In genomic region chr10:60964257-60965235, GRCh38 we compare ENCODE assay signal across 8 cellular contexts. TPM values are rescaled to one million over a fixed set of nuclear protein-coding genes. Genes with fewer than 3 reads are reported as not detected.
DNase-seq lines count a peak whose midpoint lies in the region; ATAC-seq, FAIRE-seq and TF ChIP-seq lines count a peak whose summit lies in the region.

No MANE protein-coding gene starts in this region.

- no peak for FAIRE-seq in urothelium cell line (lab: Jason Lieb, UNC)

- TF ChIP-seq CTCF in fibroblast of villous mesenchyme (IDR thresholded peaks at IDR 0.05; ENCODE audit: insufficient read depth, low read depth, low read length) (peak; percentile 81), nephron progenitor cell (IDR thresholded peaks at IDR 0.05) (peak; percentile 80)

- peak; percentile 76 for ATAC-seq in HG03159 (IDR thresholded peaks at IDR 0.05; ENCODE audit: unreplicated experiment)

- no peaks in the 10 kb centered on the region for H3K36me3 Mint-ChIP-seq in activated T-helper 1 cell treated with anti-CD3 and anti-CD28 coated beads, Interleukin-12 subunit alpha, Interleukin-12 subunit beta, Interleukin-2, Interleukin-4 antibody, amounts not matched to agents 30 ng/mL and 10 ng/mL and 1 ng/mL, durations not matched to agents 14 hours and 24 hours and 36 hours (ENCODE audit: low read depth)
- H3K36me3 Mint-ChIP-seq in nephron progenitor cell (ENCODE audit: low read depth): no peaks in the 10 kb centered on the region

- peak; percentile 40 for DNase-seq in SIG-M5 treated with dmso at 0.1 percent for 504 hours (lab: John Stamatoyannopoulos, UW; ENCODE audit: unreplicated experiment)
- DNase-seq in SIG-M5 (lab: John Stamatoyannopoulos, UW): no peak
- peak; percentile 82 for DNase-seq in NCI-H82 (lab: John Stamatoyannopoulos, UW)
- DNase-seq in activated T-helper 1 cell treated with anti-CD3 and anti-CD28 coated beads, Interleukin-12 subunit alpha, Interleukin-12 subunit beta, Interleukin-2, Interleukin-4 antibody, amounts not matched to agents 30 ng/mL and 10 ng/mL and 1 ng/mL, durations not matched to agents 14 hours and 24 hours and 36 hours (ENCODE audit: low spot score): peak; percentile 23
- DNase-seq in fibroblast of villous mesenchyme (ENCODE audit: low read depth): peak; percentile 91
- peak; percentile 61 for DNase-seq in nephron progenitor cell
- DNase-seq in urothelium cell line (ENCODE audit: low spot score): peak; percentile 73

- intact Hi-C loops in activated T-helper 1 cell treated with anti-CD3 and anti-CD28 coated beads, Interleukin-12 subunit alpha, Interleukin-12 subunit beta, Interleukin-2, Interleukin-4 antibody, amounts not matched to agents 30 ng/mL and 10 ng/mL and 1 ng/mL, durations not matched to agents 14 hours and 24 hours and 36 hours (cut with micrococcal nuclease): loop anchor here (1.0 to 10.0 kb wide), 6 partner anchors 10 to 430 kb away; no protein-coding TSS in a partner anchor

- H3K4me3 Mint-ChIP-seq in activated T-helper 1 cell treated with anti-CD3 and anti-CD28 coated beads, Interleukin-12 subunit alpha, Interleukin-12 subunit beta, Interleukin-2, Interleukin-4 antibody, amounts not matched to agents 30 ng/mL and 10 ng/mL and 1 ng/mL, durations not matched to agents 14 hours and 24 hours and 36 hours: no peak overlapping the region
- no peak overlapping the region for H3K4me3 Mint-ChIP-seq in nephron progenitor cell

- peaks cover 34% of the 10 kb centered on the region for H3K4me1 Mint-ChIP-seq in activated T-helper 1 cell treated with anti-CD3 and anti-CD28 coated beads, Interleukin-12 subunit alpha, Interleukin-12 subunit beta, Interleukin-2, Interleukin-4 antibody, amounts not matched to agents 30 ng/mL and 10 ng/mL and 1 ng/mL, durations not matched to agents 14 hours and 24 hours and 36 hours (ENCODE audit: low read depth)
- peaks cover 4% of the 10 kb centered on the region for H3K4me1 Mint-ChIP-seq in nephron progenitor cell

- no peak overlapping the region for H3K4me3 ChIP-seq in fibroblast of villous mesenchyme (ENCODE audit: low read depth, low read length)

- H3K27ac Mint-ChIP-seq in activated T-helper 1 cell treated with anti-CD3 and anti-CD28 coated beads, Interleukin-12 subunit alpha, Interleukin-12 subunit beta, Interleukin-2, Interleukin-4 antibody, amounts not matched to agents 30 ng/mL and 10 ng/mL and 1 ng/mL, durations not matched to agents 14 hours and 24 hours and 36 hours: no peak overlapping the region
- H3K27ac Mint-ChIP-seq in nephron progenitor cell: no peak overlapping the region

- peaks cover 18% of the 10 kb centered on the region for H3K27me3 Mint-ChIP-seq in activated T-helper 1 cell treated with anti-CD3 and anti-CD28 coated beads, Interleukin-12 subunit alpha, Interleukin-12 subunit beta, Interleukin-2, Interleukin-4 antibody, amounts not matched to agents 30 ng/mL and 10 ng/mL and 1 ng/mL, durations not matched to agents 14 hours and 24 hours and 36 hours (ENCODE audit: insufficient read depth)
- no peaks in the 10 kb centered on the region for H3K27me3 Mint-ChIP-seq in nephron progenitor cell (ENCODE audit: low read depth, poor library complexity)

- H3K9me3 Mint-ChIP-seq in activated T-helper 1 cell treated with anti-CD3 and anti-CD28 coated beads, Interleukin-12 subunit alpha, Interleukin-12 subunit beta, Interleukin-2, Interleukin-4 antibody, amounts not matched to agents 30 ng/mL and 10 ng/mL and 1 ng/mL, durations not matched to agents 14 hours and 24 hours and 36 hours: no peaks in the 10 kb centered on the region
- H3K9me3 Mint-ChIP-seq in nephron progenitor cell: no peaks in the 10 kb centered on the region

RNA-seq across cellular contexts. Expression of gene RHOBTB1, which starts 20.6 kb away (rescaled TPM):
- not detected in 2 replicates for total RNA-seq in activated T-helper 1 cell treated with anti-CD3 and anti-CD28 coated beads, Interleukin-12 subunit alpha, Interleukin-12 subunit beta, Interleukin-2, Interleukin-4 antibody, amounts not matched to agents 30 ng/mL and 10 ng/mL and 1 ng/mL, durations not matched to agents 14 hours and 24 hours and 36 hours
- total RNA-seq in fibroblast of villous mesenchyme: 26.8 and 42.2 TPM in 2 replicates

Comparison
In these comparisons a context has a peak if more than half of its experiments do, and no peak if none do; other contexts are left out.
1. RNA of gene RHOBTB1, which starts 20.6 kb away (total RNA-seq): 26.8 to 42.2 TPM in fibroblast of villous mesenchyme; not detected in activated T-helper 1 cell treated with anti-CD3 and anti-CD28 coated beads, Interleukin-12 subunit alpha, Interleukin-12 subunit beta, Interleukin-2, Interleukin-4 antibody, amounts not matched to agents 30 ng/mL and 10 ng/mL and 1 ng/mL, durations not matched to agents 14 hours and 24 hours and 36 hours; every median in the first group is over 10 times any median in the second.